9 cellular contexts compared by ENCODE assay signal in genomic region chr17:10295728-10296343, GRCh38.
DNase-seq lines count a peak whose midpoint lies in the region; ATAC-seq, FAIRE-seq and TF ChIP-seq lines count a peak whose summit lies in the region.
"Had no signal": no experiment of that assay in that cellular context is flagged by ENCODE, and none has a peak within 500 bp of the region (broad histone marks: within the 10 kb centered on the region; RNA-seq: fewer than 3 reads in every experiment).

No MANE protein-coding gene starts in this region.

- H3K18ac ChIP-seq in H9 (ENCODE audit: insufficient read length, low read depth, low read length), result no peak overlapping the region

- H3K4me3 ChIP-seq in OCI-LY1 (ENCODE audit: low read depth, low read length, poor library complexity, severe bottlenecking), result no peak overlapping the region
- no peak overlapping the region for H3K4me3 ChIP-seq in astrocyte of the spinal cord (ENCODE audit: low read depth, low read length)
- no peak overlapping the region for H3K4me3 ChIP-seq in kidney (ENCODE audit: low read length in 2 of 2)
- no peak overlapping the region for H3K4me3 ChIP-seq in stomach

- no peaks in the 10 kb centered on the region for H3K9me3 Mint-ChIP-seq in H9
- H3K9me3 Mint-ChIP-seq: activated T-cell treated with anti-CD3 and anti-CD28 coated beads, Interleukin-2, amount 50 U/mL, for 4 hours had no signal

- H2AFZ ChIP-seq in H9 (ENCODE audit: low read length) (no peak overlapping the region), OCI-LY1 (ENCODE audit: low read length) (no peak overlapping the region)

- no peaks in the 10 kb centered on the region for H3K79me1 ChIP-seq in H9 (ENCODE audit: insufficient read depth, low read depth, low read length, poor library complexity, severe bottlenecking)

- no peak overlapping the region for H2BK20ac ChIP-seq in H9 (ENCODE audit: low read depth, low read length, poor library complexity, severe bottlenecking)

- H3K27ac ChIP-seq in H9 (ENCODE audit: insufficient read length, low read depth, low read length) (no peak overlapping the region), OCI-LY1 (ENCODE audit: low read depth, low read length, poor library complexity, severe bottlenecking) (no peak overlapping the region), kidney (ENCODE audit: low read depth in 2 of 2, low read length in 2 of 2) (no peak overlapping the region), stomach (no peak overlapping the region)

- no peaks in the 10 kb centered on the region for H3K36me3 ChIP-seq in OCI-LY1 (ENCODE audit: insufficient read depth, low read length)
- no peaks in the 10 kb centered on the region for H3K36me3 ChIP-seq in kidney (ENCODE audit: control insufficient read depth in 1 of 2, insufficient read depth in 2 of 2, low read length in 2 of 2)
- no peaks in the 10 kb centered on the region for H3K36me3 ChIP-seq in stomach

- no peak overlapping the region for H3K4ac ChIP-seq in H9 (ENCODE audit: low read depth, low read length)

- peak; percentile 45 for DNase-seq in ELR (ENCODE audit: low read depth)
- DNase-seq in H9, result peak; percentile 83
- peak; percentile 8 for DNase-seq in astrocyte of the spinal cord (ENCODE audit: low read depth, low spot score)
- no peak for DNase-seq in kidney
- no peak for DNase-seq in stomach
- DNase-seq in DMS153 treated with DMSO at 0.1 percent for 48 hours (lab: John Stamatoyannopoulos, UW; ENCODE audit: unreplicated experiment), result no peak
- DNase-seq: activated T-cell treated with anti-CD3 and anti-CD28 coated beads, Interleukin-2, amount 50 U/mL, for 4 hours had no signal

- no peaks in the 10 kb centered on the region for H3F3A ChIP-seq in OCI-LY1 (ENCODE audit: insufficient read depth, low read length)

- H2BK120ac ChIP-seq in H9 (ENCODE audit: low read depth, low read length, poor library complexity, severe bottlenecking), result no peak overlapping the region

- no peaks in the 10 kb centered on the region for H3K9me2 ChIP-seq in OCI-LY1 (ENCODE audit: low read depth, low read length)

- in situ Hi-C loops in astrocyte of the spinal cord (cut with HindIII; ENCODE audit: low sequenced_read_pairs), result no loop called here

- no peak overlapping the region for H2BK15ac ChIP-seq in H9 (ENCODE audit: low read depth, low read length)

- no peak overlapping the region for H2AK5ac ChIP-seq in H9 (ENCODE audit: insufficient read length, low read length)

- H3K23me2 ChIP-seq in H9 (ENCODE audit: insufficient read length, low read depth, low read length, poor library complexity, severe bottlenecking), result no peaks in the 10 kb centered on the region

- H3K9me3 ChIP-seq in H9 (ENCODE audit: control insufficient read depth, low read depth, low read length), result no peaks in the 10 kb centered on the region
- no peaks in the 10 kb centered on the region for H3K9me3 ChIP-seq in OCI-LY1 (ENCODE audit: low read length)
- H3K9me3 ChIP-seq in kidney (ENCODE audit: control insufficient read depth in 1 of 2, low read length in 2 of 2), result no peaks in the 10 kb centered on the region
- H3K9me3 ChIP-seq in stomach, result no peaks in the 10 kb centered on the region

- H4K5ac ChIP-seq in H9 (ENCODE audit: insufficient read length, low read depth, low read length), result no peak overlapping the region

- no CpG with 5 or more reads among the region's 5 CpGs for WGBS in H9 (ENCODE audit: extremely low coverage, insufficient read length, low lambda C conversion rate)
- 34 to 40% (median 39%) methylated on average over 5 of the region's 5 CpGs for WGBS in stomach, 5 donors

- intact Hi-C loops in kidney (cut with DNase I), result no loop called here
- intact Hi-C loops in stomach (cut with DNase I; ENCODE audit: low total_unique reads), result no loop called here

- TF ChIP-seq POLR2A in stomach (IDR thresholded peaks at IDR 0.05), result no peak

- ATAC-seq in HG02938 (IDR thresholded peaks at IDR 0.05; ENCODE audit: unreplicated experiment), result no peak

- H3K56ac ChIP-seq in H9 (ENCODE audit: insufficient read length, low read depth, low read length), result no peak overlapping the region

- no peak overlapping the region for H4K8ac ChIP-seq in H9 (replicated peaks; ENCODE audit: insufficient read length, low read depth, low read length)

- no peak overlapping the region for H3K23ac ChIP-seq in H9 (ENCODE audit: insufficient read length, low read depth, low read length)

- H3T11ph ChIP-seq in H9 (ENCODE audit: low read length), result no peak overlapping the region

- no peaks in the 10 kb centered on the region; the same call in none of the 2 replicates for H3K27me3 Mint-ChIP-seq in H9 (ENCODE audit: low read depth)

- no peak overlapping the region for H3K9ac ChIP-seq in H9 (ENCODE audit: extremely low read depth, insufficient read length, low read length)
- H3K9ac ChIP-seq in OCI-LY1 (ENCODE audit: low read length), result no peak overlapping the region
- no peak overlapping the region for H3K9ac ChIP-seq in kidney (ENCODE audit: low read length in 2 of 2)

- H3K27ac Mint-ChIP-seq in H9, result no peak overlapping the region; a peak in 1 of 7 replicates

- TF ChIP-seq CTCF in H9 (conservative IDR thresholded peaks at IDR 0.05) (peak; percentile 89), OCI-LY1 (IDR thresholded peaks at IDR 0.05; ENCODE audit: low read length) (peak; percentile 80), astrocyte of the spinal cord (IDR thresholded peaks at IDR 0.05; ENCODE audit: low read depth, low read length) (peak; percentile 44), kidney (IDR thresholded peaks at IDR 0.05; ENCODE audit: borderline replicate concordance, extremely low read depth, insufficient read depth) (peak; percentile 62), stomach (IDR thresholded peaks at IDR 0.05) (peak in 4 of 7 experiments; percentile 12 to 37 (median 33))

- H3K4me3 Mint-ChIP-seq in H9, result no peak overlapping the region
- H3K4me3 Mint-ChIP-seq: activated T-cell treated with anti-CD3 and anti-CD28 coated beads, Interleukin-2, amount 50 U/mL, for 4 hours had no signal

- no peak for FAIRE-seq in kidney (lab: Jason Lieb, UNC)

- TF ChIP-seq EP300 in stomach (IDR thresholded peaks at IDR 0.05), result no peak

- H3K27me3 ChIP-seq in H9 (ENCODE audit: insufficient read depth, low read length) (no peaks in the 10 kb centered on the region), OCI-LY1 (ENCODE audit: insufficient read depth, low read length) (no peaks in the 10 kb centered on the region), stomach (peaks cover 0 to 24% (median 0%) of the 10 kb centered on the region in 3 donors)

- H3K4me2 ChIP-seq in H9 (ENCODE audit: insufficient read depth, insufficient read length, low read length), result no peak overlapping the region
- no peak overlapping the region for H3K4me2 ChIP-seq in OCI-LY1 (ENCODE audit: low read length)

- H2BK5ac ChIP-seq in H9 (ENCODE audit: insufficient read length, low read length), result no peak overlapping the region

- H3K4me1 ChIP-seq in H9 (ENCODE audit: insufficient read depth, low read length) (no peaks in the 10 kb centered on the region; the same call in 1 of the 2 replicates), OCI-LY1 (ENCODE audit: insufficient read depth, low read length, severe bottlenecking) (no peaks in the 10 kb centered on the region), kidney (ENCODE audit: control insufficient read depth in 1 of 2, insufficient read depth in 1 of 2, low read depth in 1 of 2, low read length in 2 of 2) (no peaks in the 10 kb centered on the region), stomach (no peaks in the 10 kb centered on the region)

- no peaks in the 10 kb centered on the region for H3K36me3 Mint-ChIP-seq in H9 (ENCODE audit: insufficient read depth in 1 of 3, low read depth in 3 of 3)

- no peak overlapping the region for H3K14ac ChIP-seq in H9 (ENCODE audit: insufficient read depth, low read length)

- H3K4me1 Mint-ChIP-seq in H9, result peaks cover 9 to 14% of the 10 kb centered on the region in 2 experiments

- H3K79me2 ChIP-seq in H9 (ENCODE audit: insufficient read depth, low read length), result no peaks in the 10 kb centered on the region; the same call in 1 of the 2 replicates
- no peaks in the 10 kb centered on the region for H3K79me2 ChIP-seq in OCI-LY1 (ENCODE audit: insufficient read depth, low read length)

- H4K91ac ChIP-seq in H9 (ENCODE audit: insufficient read length, low read depth, low read length), result no peak overlapping the region

- H2BK12ac ChIP-seq in H9 (ENCODE audit: insufficient read length, low read depth, low read length), result no peak overlapping the region

- H4K20me1 ChIP-seq in H9 (ENCODE audit: control insufficient read depth, insufficient read depth, insufficient read length) (no peaks in the 10 kb centered on the region), OCI-LY1 (ENCODE audit: insufficient read depth, low read length) (no peaks in the 10 kb centered on the region)

Comparison
In these comparisons a context has a peak if more than half of its experiments do, and no peak if none do; other contexts are left out.
1. DNase-seq: peak in ELR (single experiment), H9 (single experiment) and astrocyte of the spinal cord (single experiment); none in kidney (single experiment), stomach (single experiment) and DMS153 treated with DMSO at 0.1 percent for 48 hours (single experiment).
2. CTCF ChIP-seq: peak in every context shown above with its lines; median percentile 89 in H9; 80 in OCI-LY1; 62 in kidney; 44 in astrocyte of the spinal cord; 33 in stomach.